ENCODE assay signal across 26 cellular contexts in genomic region chr5:109741390-109741789, GRCh38. TPM values are rescaled to one million over a fixed set of nuclear protein-coding genes. Genes with fewer than 3 reads are reported as not detected.
DNase-seq lines count a peak whose midpoint lies in the region; ATAC-seq and TF ChIP-seq lines count a peak whose summit lies in the region.
"Had no signal": no experiment of that assay in that cellular context is flagged by ENCODE, and none has a peak within 500 bp of the region (broad histone marks: within the 10 kb centered on the region; RNA-seq: fewer than 3 reads in every experiment).

No MANE protein-coding gene starts in this region.

- no peak overlapping the region for H3K4me3 Mint-ChIP-seq in chondrocyte (ENCODE audit: unreplicated experiment)
- H3K4me3 Mint-ChIP-seq: activated naive CD4-positive, alpha-beta T cell treated with anti-CD3 and anti-CD28 coated beads, Interleukin-2, amount 50 U/mL, for 24 hours had no signal

- no peak overlapping the region for H2BK5ac ChIP-seq in mesenchymal stem cell (ENCODE audit: low read depth, low read length, poor library complexity, severe bottlenecking)

- no peak for ATAC-seq in SK-N-SH treated with all-trans-retinoic acid at 6 μM for 48 hours
- ATAC-seq in GM18868 (IDR thresholded peaks at IDR 0.05; ENCODE audit: unreplicated experiment), result no peak
- ATAC-seq: heart left ventricle, mucosa of descending colon, upper lobe of right lung had no signal

- H3K9me3 ChIP-seq in SK-N-SH, result no peaks in the 10 kb centered on the region
- no peaks in the 10 kb centered on the region for H3K9me3 ChIP-seq in mesenchymal stem cell (ENCODE audit: control insufficient read depth, low read length)
- no peaks in the 10 kb centered on the region for H3K9me3 ChIP-seq in smooth muscle cell (replicated peaks; ENCODE audit: low read depth)
- H3K9me3 ChIP-seq: Caco-2, heart left ventricle, mucosa of descending colon, right atrium auricular region, upper lobe of right lung had no signal

- DNase-seq in SK-N-SH (no peak), chondrocyte (ENCODE audit: low spot score) (no peak), mesenchymal stem cell (no peak), smooth muscle cell (lab: John Stamatoyannopoulos, UW; ENCODE audit: unreplicated experiment) (no peak), NCI-H2227 (lab: John Stamatoyannopoulos, UW; ENCODE audit: unreplicated experiment) (no peak)
- DNase-seq in activated effector memory CD4-positive, alpha-beta T cell treated with Interleukin-2 at 50 U/mL for 16 hours, result no peak
- DNase-seq: amygdala; Caco-2; DMS79; effector CD4-positive, alpha-beta T cell; heart left ventricle; KG1; mucosa of descending colon; NCI-H2029 treated with DMSO at 0.1 percent for 48 hours; NCI-H524 treated with DMSO at 0.1 percent for 48 hours; PC-9; Right ventricle myocardium superior; small intestine; stimulated activated naive CD4-positive, alpha-beta T cell; upper lobe of right lung had no signal

- H2AFZ ChIP-seq in SK-N-SH (ENCODE audit: low read depth) (0 out of 2 replicates have a peak overlapping the region, but pooled peaks have one; percentile 4), mesenchymal stem cell (ENCODE audit: low read depth, low read length) (no peak overlapping the region), smooth muscle cell (ENCODE audit: low read depth) (no peak overlapping the region)
- H2AFZ ChIP-seq: PC-9 had no signal

- H2BK120ac ChIP-seq in mesenchymal stem cell (ENCODE audit: low read depth, low read length), result no peak overlapping the region

- no peak overlapping the region for H3K4ac ChIP-seq in mesenchymal stem cell (ENCODE audit: low read depth in 1 of 2, low read length in 2 of 2)

- CTCF ChIA-PET in SK-N-SH (lab: Yijun Ruan, JAX), result interaction anchor here (2.2 kb wide), 1 partner anchor 19 kb away, joined by 4 read pairs; no protein-coding TSS in a partner anchor

- H3K23ac ChIP-seq in mesenchymal stem cell (ENCODE audit: low read length in 2 of 2), result no peak overlapping the region

- H3K4me1 ChIP-seq in SK-N-SH (ENCODE audit: control insufficient read depth in 1 of 2, insufficient read depth in 2 of 2, low read depth in 1 of 2, low read length in 1 of 2) (peaks cover 6 to 50% of the 10 kb centered on the region in 2 experiments), mesenchymal stem cell (ENCODE audit: control insufficient read depth, insufficient read depth, low read depth, low read length) (peaks cover 7% of the 10 kb centered on the region), smooth muscle cell (ENCODE audit: low read depth) (peaks cover 40% of the 10 kb centered on the region)

- no peak overlapping the region for H4K91ac ChIP-seq in mesenchymal stem cell (ENCODE audit: low read length)

- peaks cover 7% of the 10 kb centered on the region for H3K9me3 Mint-ChIP-seq in chondrocyte (ENCODE audit: low read depth)
- H3K9me3 Mint-ChIP-seq: activated naive CD4-positive, alpha-beta T cell treated with anti-CD3 and anti-CD28 coated beads, Interleukin-2, amount 50 U/mL, for 24 hours; activated T-helper 2 cell treated with anti-CD3 and anti-CD28 coated beads, Interferon-gamma antibody, Interleukin-2, Interleukin-4, amounts not matched to agents 10 μg/mL and 5 μg/mL and 100 μg/mL, durations not matched to agents 14 hours and 24 hours and 36 hours had no signal

- peak overlapping the region; percentile 39 to 56; a peak in 2 of 4 replicates for H3K27ac ChIP-seq in SK-N-SH (ENCODE audit: low read depth in 2 of 2, low read length in 1 of 2)
- peak overlapping the region; percentile 28 for H3K27ac ChIP-seq in mesenchymal stem cell (ENCODE audit: low read length, poor library complexity, severe bottlenecking)
- peak overlapping the region; percentile 33 for H3K27ac ChIP-seq in smooth muscle cell (ENCODE audit: low read depth)
- H3K27ac ChIP-seq: 22Rv1, PC-9, right atrium auricular region, upper lobe of right lung had no signal

- 96% methylated on average over 1 of the region's 1 CpG for WGBS in SK-N-SH (ENCODE audit: low lambda C conversion rate)
- 56% methylated on average over 1 of the region's 1 CpG for WGBS in mesenchymal stem cell
- WGBS in smooth muscle cell (ENCODE audit: low lambda C conversion rate), result 84% methylated on average over 1 of the region's 1 CpG

- H3K14ac ChIP-seq in mesenchymal stem cell (ENCODE audit: low read length in 2 of 2), result no peak overlapping the region

- H4K8ac ChIP-seq in mesenchymal stem cell (ENCODE audit: low read length), result no peak overlapping the region

- peaks cover 2% of the 10 kb centered on the region for H3K36me3 Mint-ChIP-seq in chondrocyte (ENCODE audit: low read depth)

- H3K36me3 ChIP-seq in SK-N-SH (replicated peaks in 1 of 2; ENCODE audit: control insufficient read depth in 1 of 2, insufficient read depth in 2 of 2, low read length in 1 of 2), result peaks cover 0 to under 1% of the 10 kb centered on the region in 2 experiments
- no peaks in the 10 kb centered on the region for H3K36me3 ChIP-seq in mesenchymal stem cell (ENCODE audit: control insufficient read depth in 1 of 2, insufficient read depth in 2 of 2, low read depth in 1 of 2, low read length in 2 of 2)
- no peaks in the 10 kb centered on the region for H3K36me3 ChIP-seq in smooth muscle cell (ENCODE audit: low read depth)
- H3K36me3 ChIP-seq: heart left ventricle, right atrium auricular region, upper lobe of right lung had no signal

- no peak for TF ChIP-seq RAD21 in SK-N-SH (IDR thresholded peaks at IDR 0.05; ENCODE audit: low read length)

- H3K27me3 ChIP-seq in SK-N-SH (ENCODE audit: insufficient read depth) (no peaks in the 10 kb centered on the region), mesenchymal stem cell (ENCODE audit: control insufficient read depth in 1 of 2, insufficient read depth in 1 of 2, low read length in 2 of 2) (no peaks in the 10 kb centered on the region), smooth muscle cell (ENCODE audit: low read depth) (no peaks in the 10 kb centered on the region)
- H3K27me3 ChIP-seq: heart left ventricle, right atrium auricular region, upper lobe of right lung had no signal

- no peaks in the 10 kb centered on the region for H3K9me2 ChIP-seq in SK-N-SH

- no peaks in the 10 kb centered on the region for H3K27me3 Mint-ChIP-seq in chondrocyte (ENCODE audit: low read depth)
- H3K27me3 Mint-ChIP-seq: activated naive CD4-positive, alpha-beta T cell treated with anti-CD3 and anti-CD28 coated beads, Interleukin-2, amount 50 U/mL, for 24 hours had no signal

- peak overlapping the region; percentile 59 for H3K4me2 ChIP-seq in SK-N-SH
- no peak overlapping the region for H3K4me2 ChIP-seq in mesenchymal stem cell (ENCODE audit: low read length, poor library complexity, severe bottlenecking)
- H3K4me2 ChIP-seq in smooth muscle cell, result no peak overlapping the region
- H3K4me2 ChIP-seq: PC-9 had no signal

- H3K79me2 ChIP-seq in SK-N-SH (ENCODE audit: insufficient read depth) (peaks cover 24% of the 10 kb centered on the region; the same call in 1 of the 2 replicates), smooth muscle cell (ENCODE audit: low read depth) (peaks cover 17% of the 10 kb centered on the region)

- TF ChIP-seq EP300 in SK-N-SH (IDR thresholded peaks at IDR 0.05; ENCODE audit: borderline replicate concordance in 1 of 2, low read depth in 1 of 2, low read length in 1 of 2), result no peak

- POLR2A ChIA-PET in SK-N-SH (lab: Yijun Ruan, JAX), result no interaction called here

- H4K20me1 ChIP-seq in SK-N-SH (ENCODE audit: insufficient read depth) (no peaks in the 10 kb centered on the region), smooth muscle cell (ENCODE audit: low read depth) (peaks cover 6% of the 10 kb centered on the region)

- no peak overlapping the region for H2BK15ac ChIP-seq in mesenchymal stem cell (ENCODE audit: low read depth, poor library complexity, severe bottlenecking)

- H3K27ac Mint-ChIP-seq in chondrocyte (ENCODE audit: unreplicated experiment), result peak overlapping the region; percentile 9
- H3K27ac Mint-ChIP-seq: activated naive CD4-positive, alpha-beta T cell treated with anti-CD3 and anti-CD28 coated beads, Interleukin-2, amount 50 U/mL, for 24 hours; activated T-helper 2 cell treated with anti-CD3 and anti-CD28 coated beads, Interferon-gamma antibody, Interleukin-2, Interleukin-4, amounts not matched to agents 10 μg/mL and 5 μg/mL and 100 μg/mL, durations not matched to agents 14 hours and 24 hours and 36 hours had no signal

- H3K4me1 Mint-ChIP-seq in chondrocyte (ENCODE audit: low read depth), result peaks cover 57% of the 10 kb centered on the region

- no peak overlapping the region for H2BK12ac ChIP-seq in mesenchymal stem cell (ENCODE audit: low read length in 2 of 2)

- H3K9ac ChIP-seq in SK-N-SH (no peak overlapping the region; the same call in 1 of the 2 replicates), mesenchymal stem cell (ENCODE audit: low read length) (peak overlapping the region; percentile 50), smooth muscle cell (ENCODE audit: low read depth) (no peak overlapping the region)

- H3K79me1 ChIP-seq in mesenchymal stem cell (replicated peaks; ENCODE audit: low read length, poor library complexity, severe bottlenecking), result no peaks in the 10 kb centered on the region

- H3F3A ChIP-seq in SK-N-SH (replicated peaks; ENCODE audit: insufficient read depth), result peaks cover 34% of the 10 kb centered on the region
- peaks cover 18% of the 10 kb centered on the region for H3F3A ChIP-seq in smooth muscle cell (ENCODE audit: low read depth)

- no peak overlapping the region for H2AK5ac ChIP-seq in mesenchymal stem cell (ENCODE audit: low read length, severe bottlenecking)

- TF ChIP-seq CTCF in SK-N-SH (IDR thresholded peaks at IDR 0.05), result no peak
- no peak for TF ChIP-seq CTCF in chondrocyte (IDR thresholded peaks at IDR 0.05)
- TF ChIP-seq CTCF in smooth muscle cell (IDR thresholded peaks at IDR 0.05; ENCODE audit: borderline replicate concordance, insufficient read depth, poor library complexity, severe bottlenecking), result no peak

- H3K4me3 ChIP-seq in SK-N-SH (ENCODE audit: low read depth in 2 of 2, low read length in 1 of 2), result 0 out of 4 replicates have a peak overlapping the region, but pooled peaks of 1 of the 2 experiments have one; percentile 32
- H3K4me3 ChIP-seq in mesenchymal stem cell (ENCODE audit: insufficient read depth in 1 of 2, low read depth in 1 of 2, low read length in 2 of 2), result no peak overlapping the region
- no peak overlapping the region for H3K4me3 ChIP-seq in smooth muscle cell
- H3K4me3 ChIP-seq: heart left ventricle, mucosa of descending colon, PC-9, right atrium auricular region, upper lobe of right lung had no signal

- H3K18ac ChIP-seq in mesenchymal stem cell (ENCODE audit: low read depth in 1 of 2, low read length in 2 of 2), result no peak overlapping the region

TF ChIP-seq in SK-N-SH, 30 proteins besides CTCF, POLR2A, EP300 and RAD21 (continues in another document):
- no peak for TF ChIP-seq ELF1 (IDR thresholded peaks at IDR 0.05)
- TF ChIP-seq MEF2A (IDR thresholded peaks at IDR 0.05; ENCODE audit: borderline replicate concordance, low read depth), result no peak

TF ChIP-seq in SK-N-SH treated with all-trans-retinoic acid at 6 μM for 48 hours, 23 proteins besides CTCF, POLR2A, EP300 and RAD21 (continues in another document):
- TF ChIP-seq PPARA (CRISPR knock-in tag; IDR thresholded peaks at IDR 0.05; ENCODE audit: borderline replicate concordance), result no peak

RNA-seq across cellular contexts. Expression of gene MAN2A1, which starts 51.7 kb away (rescaled TPM):
- polyA plus RNA-seq in SK-N-SH (2012; rRNA removed), result 19.7 and 24.2 TPM in 2 replicates
- polyA plus RNA-seq in SK-N-SH (2012; cell fraction: cytosol; rRNA removed), result 28.5 and 31.1 TPM in 2 replicates
- polyA plus RNA-seq in SK-N-SH (2012; cell fraction: nucleus; rRNA removed), result 13.6 and 32.5 TPM in 2 replicates
- 75.0 to 144 TPM (median 75.7 TPM) in 3 replicates for total RNA-seq in chondrocyte
- 77.9 TPM for polyA plus RNA-seq in mesenchymal stem cell (2013, experiment 1 of 2)
- polyA plus RNA-seq in mesenchymal stem cell (2013, experiment 2 of 2), result 78.7 TPM
- total RNA-seq in smooth muscle cell, result 112 and 115 TPM in 2 replicates
- polyA plus RNA-seq in smooth muscle cell, result 20.3 and 31.4 TPM in 2 replicates
